ENCODE assay signal across 17 cellular contexts in the genomic region with DNA sequence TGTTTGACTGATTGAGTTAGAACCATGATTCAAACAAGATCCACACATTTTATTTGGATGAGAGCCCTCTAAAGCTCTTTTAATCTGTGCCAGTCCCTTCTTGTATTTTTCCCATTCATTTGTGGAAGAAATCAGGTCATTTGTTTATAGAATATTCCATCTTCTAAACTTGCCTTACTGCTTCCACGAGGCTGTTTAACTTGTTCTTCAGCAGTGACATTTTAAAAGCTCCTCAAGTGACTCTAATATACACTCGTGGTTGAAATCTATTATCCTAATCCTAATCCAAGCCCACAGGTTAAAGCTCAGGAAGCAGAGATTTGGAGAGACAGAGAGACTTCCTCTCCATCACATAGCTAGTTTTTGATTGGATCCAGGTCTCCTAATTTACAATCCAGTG.
DNase-seq lines count a peak whose midpoint lies in the region; TF ChIP-seq lines count a peak whose summit lies in the region.
"Had no signal": no experiment of that assay in that cellular context is flagged by ENCODE, and none has a peak within 500 bp of the region (broad histone marks: within the 10 kb centered on the region; RNA-seq: fewer than 3 reads in every experiment).

No MANE protein-coding gene starts in this region.

- DNase-seq in coronary artery (ENCODE audit: low spot score) (no peak), fibroblast of peridontal ligament (ENCODE audit: extremely low read depth) (peak; percentile 63), tibial artery (no peak), mesendoderm (no peak), COLO668 (lab: John Stamatoyannopoulos, UW; ENCODE audit: unreplicated experiment) (no peak), NCI-H446 (lab: John Stamatoyannopoulos, UW) (no peak), NCI-H2171 treated with DMSO at 0.1 percent for 48 hours (lab: John Stamatoyannopoulos, UW) (no peak)
- DNase-seq: CD8-positive, alpha-beta T cell; DMS79; NCI-H1417 treated with DMSO at 0.1 percent for 48 hours; NCI-H187 treated with DMSO at 0.1 percent for 48 hours; NCI-H345; NCI-H526 treated with DMSO at 0.1 percent for 48 hours; Right ventricle myocardium superior had no signal

- H3K36me3 ChIP-seq in rectal smooth muscle tissue (ENCODE audit: control insufficient read depth, insufficient read depth, low read length) (no peaks in the 10 kb centered on the region), tibial artery (no peaks in the 10 kb centered on the region), mesendoderm (ENCODE audit: control insufficient read depth, insufficient read depth, low read length) (no peaks in the 10 kb centered on the region)
- H3K36me3 ChIP-seq: BLaER1 treated with 17β-estradiol and CSF1 and Interleukin-3, amounts not matched to agents 10 nM and 100 nM had no signal

- H3K4me3 ChIP-seq in coronary artery: no peak overlapping the region
- no peak overlapping the region for H3K4me3 ChIP-seq in rectal smooth muscle tissue (ENCODE audit: low read length)
- no peak overlapping the region for H3K4me3 ChIP-seq in tibial artery
- H3K4me3 ChIP-seq in mesendoderm (ENCODE audit: low read length): no peak overlapping the region
- H3K4me3 ChIP-seq: BLaER1 treated with 17β-estradiol and CSF1 and Interleukin-3, amounts not matched to agents 10 nM and 100 nM had no signal

- H3K4me1 ChIP-seq in rectal smooth muscle tissue (ENCODE audit: control insufficient read depth, insufficient read depth, low read length): peaks cover 14% of the 10 kb centered on the region
- H3K4me1 ChIP-seq in tibial artery: peaks cover 0 to 25% (median 14%) of the 10 kb centered on the region in 4 donors
- H3K4me1 ChIP-seq in mesendoderm (ENCODE audit: control insufficient read depth, low read depth, low read length): no peaks in the 10 kb centered on the region
- H3K4me1 ChIP-seq: BLaER1 treated with 17β-estradiol and CSF1 and Interleukin-3, amounts not matched to agents 10 nM and 100 nM had no signal

- H3K79me1 ChIP-seq in mesendoderm (ENCODE audit: low read length): no peaks in the 10 kb centered on the region

- no peak for TF ChIP-seq CTCF in coronary artery (IDR thresholded peaks at IDR 0.05)
- TF ChIP-seq CTCF in tibial artery (IDR thresholded peaks at IDR 0.05): no peak

- no peak overlapping the region for H2BK15ac ChIP-seq in mesendoderm (replicated peaks; ENCODE audit: low read depth)

- H3K18ac ChIP-seq in mesendoderm (ENCODE audit: low read length): no peak overlapping the region

- no CpG with 5 or more reads among the region's 2 CpGs for WGBS in mesendoderm (ENCODE audit: extremely low coverage, insufficient coverage, low lambda C conversion rate)

- H2BK5ac ChIP-seq in mesendoderm (ENCODE audit: low read length): no peak overlapping the region

- H3K9me3 ChIP-seq in tibial artery: no peaks in the 10 kb centered on the region

- intact Hi-C loops in tibial artery (cut with DNase I; ENCODE audit: low total_unique reads): no loop called here

- H3K27ac ChIP-seq in coronary artery: peak overlapping the region; percentile 19 to 37
- H3K27ac ChIP-seq in rectal smooth muscle tissue (ENCODE audit: low read depth, low read length): peak overlapping the region; percentile 79
- peak overlapping the region; percentile 46 to 48 for H3K27ac ChIP-seq in tibial artery
- H3K27ac ChIP-seq in mesendoderm (ENCODE audit: low read depth, low read length): no peak overlapping the region
- H3K27ac ChIP-seq: BLaER1 treated with 17β-estradiol and CSF1 and Interleukin-3, amounts not matched to agents 10 nM and 100 nM; KMS-11 had no signal

- H3K79me2 ChIP-seq in mesendoderm (ENCODE audit: control insufficient read depth, insufficient read depth, low read length): no peaks in the 10 kb centered on the region

- no peak overlapping the region for H4K8ac ChIP-seq in mesendoderm (ENCODE audit: low read depth, low read length)

- no peak overlapping the region for H3K4ac ChIP-seq in mesendoderm (ENCODE audit: low read depth, low read length)

- no peak overlapping the region for H4K5ac ChIP-seq in mesendoderm (ENCODE audit: low read length)

- no peak overlapping the region for H3K23ac ChIP-seq in mesendoderm (ENCODE audit: low read length)

- no peak overlapping the region for H3K4me2 ChIP-seq in mesendoderm (ENCODE audit: low read length)
- H3K4me2 ChIP-seq: BLaER1 treated with 17β-estradiol and CSF1 and Interleukin-3, amounts not matched to agents 10 nM and 100 nM; KMS-11 had no signal

- H3K56ac ChIP-seq in mesendoderm (ENCODE audit: low read length): no peak overlapping the region

- no peak overlapping the region for H2AK5ac ChIP-seq in mesendoderm (ENCODE audit: low read length)

- no peak overlapping the region for H2BK120ac ChIP-seq in mesendoderm (ENCODE audit: low read depth, low read length)

- H3K27me3 ChIP-seq in rectal smooth muscle tissue (ENCODE audit: control insufficient read depth, insufficient read depth, low read length) (no peaks in the 10 kb centered on the region), tibial artery (no peaks in the 10 kb centered on the region), mesendoderm (ENCODE audit: insufficient read depth, low read length, poor library complexity) (no peaks in the 10 kb centered on the region)
- H3K27me3 ChIP-seq: BLaER1 treated with 17β-estradiol and CSF1 and Interleukin-3, amounts not matched to agents 10 nM and 100 nM had no signal

- no peak overlapping the region for H3K9ac ChIP-seq in rectal smooth muscle tissue (ENCODE audit: low read length)
- no peak overlapping the region for H3K9ac ChIP-seq in mesendoderm (ENCODE audit: low read length)
- H3K9ac ChIP-seq: BLaER1 treated with 17β-estradiol and CSF1 and Interleukin-3, amounts not matched to agents 10 nM and 100 nM; KMS-11 had no signal
